Comparison of ENCODE assay signal across 8 cellular contexts in the genomic region with DNA sequence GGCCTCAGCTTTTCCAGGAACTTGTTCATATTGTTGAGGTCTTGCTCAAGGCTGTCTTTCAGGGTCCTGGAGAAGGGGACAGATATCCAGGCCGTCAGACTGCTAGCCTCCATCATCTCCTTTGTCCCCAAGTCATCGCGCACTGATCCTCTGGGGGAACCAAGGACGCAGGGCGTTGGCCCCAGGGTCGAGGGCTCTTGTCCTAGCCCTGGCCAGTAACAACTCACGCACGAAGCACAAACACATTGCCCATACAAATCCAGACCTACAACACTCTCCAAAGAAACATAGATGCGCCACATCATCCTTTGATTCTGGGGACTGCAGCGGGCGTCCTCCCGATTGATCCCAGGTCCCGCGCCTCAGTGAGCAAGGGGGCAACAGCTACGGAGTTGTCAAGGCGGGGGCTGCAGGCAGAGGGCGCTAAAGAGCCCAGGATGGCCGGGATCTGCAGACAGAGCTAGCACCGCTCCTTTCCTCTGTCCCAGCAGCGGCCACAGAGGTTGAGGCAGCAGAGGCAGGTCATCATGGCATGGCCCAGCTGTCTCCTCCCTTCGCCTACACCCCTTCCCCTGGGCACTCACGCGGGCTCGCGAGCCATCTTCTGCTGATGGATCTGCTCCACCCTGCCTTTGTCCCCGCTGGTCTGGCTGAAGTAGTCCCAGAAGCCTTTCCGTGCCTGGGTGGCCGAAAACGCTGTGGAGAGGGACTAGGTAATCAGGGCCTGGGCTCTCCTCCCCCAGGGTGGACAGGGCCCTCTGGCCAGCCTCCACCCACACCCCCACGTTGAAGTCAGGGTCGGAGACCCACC. TPM values are rescaled to one million over a fixed set of nuclear protein-coding genes. Genes with fewer than 3 reads are reported as not detected.
DNase-seq lines count a peak whose midpoint lies in the region; ATAC-seq, FAIRE-seq and TF ChIP-seq lines count a peak whose summit lies in the region.

No MANE protein-coding gene starts in this region.

- H2AFZ ChIP-seq in endothelial cell of umbilical vein (ENCODE audit: low read depth, low read length) = peak overlapping the region; percentile 1

- H3K27ac ChIP-seq in endothelial cell of umbilical vein (ENCODE audit: insufficient read depth, low read depth, low read length) = no peak overlapping the region

- peak; percentile 90 for FAIRE-seq in endothelial cell of umbilical vein (lab: Jason Lieb, UNC)

- TF ChIP-seq POLR2A in endothelial cell of umbilical vein (IDR thresholded peaks at IDR 0.05; ENCODE audit: low read depth, low read length) = no peak

- peaks cover 15% of the 10 kb centered on the region for H3K79me2 ChIP-seq in endothelial cell of umbilical vein (ENCODE audit: control insufficient read depth, insufficient read depth, low read length)

- peaks cover 8% of the 10 kb centered on the region for H3K4me1 ChIP-seq in NT2/D1 (ENCODE audit: insufficient read depth, insufficient read length)
- H3K4me1 ChIP-seq in endothelial cell of umbilical vein (ENCODE audit: control insufficient read depth, extremely low read depth, insufficient read depth, low read length) = peaks cover 13% of the 10 kb centered on the region
- H3K4me1 ChIP-seq in mucosa of descending colon (ENCODE audit: low read depth) = peaks cover 11% of the 10 kb centered on the region

- POLR2A ChIA-PET in endothelial cell of umbilical vein (lab: Charles Lee) = no interaction called here

- H3K36me3 ChIP-seq in NT2/D1 (ENCODE audit: insufficient read depth, insufficient read length, low read length) = peaks cover 9% of the 10 kb centered on the region
- no peaks in the 10 kb centered on the region for H3K36me3 ChIP-seq in endothelial cell of umbilical vein (ENCODE audit: control insufficient read depth in 2 of 2, extremely low read depth in 1 of 2, insufficient read depth in 2 of 2, low read length in 2 of 2)
- H3K36me3 ChIP-seq in mucosa of descending colon (ENCODE audit: low read depth) = no peaks in the 10 kb centered on the region

- H3K4me3 ChIP-seq in NT2/D1 (ENCODE audit: insufficient read length, low read depth) = no peak overlapping the region
- H3K4me3 ChIP-seq in endothelial cell of umbilical vein (replicated peaks in 1 of 3; ENCODE audit: insufficient read depth in 1 of 3, low read depth in 1 of 3, low read length in 3 of 3) = no peak overlapping the region
- no peak overlapping the region for H3K4me3 ChIP-seq in mucosa of descending colon

- no TSS peak for BruUV-seq in endothelial cell of umbilical vein (replicated peaks; lab: Mats Ljungman, UMichigan)

- no peak overlapping the region for H3K4me2 ChIP-seq in endothelial cell of umbilical vein (ENCODE audit: insufficient read depth, low read length)

- peak overlapping the region; percentile 47 for H3K9ac ChIP-seq in NT2/D1 (ENCODE audit: insufficient read length, low read depth)
- no peak overlapping the region for H3K9ac ChIP-seq in endothelial cell of umbilical vein (replicated peaks; ENCODE audit: extremely low read depth, insufficient read depth, low read length)

- peaks cover 25% of the 10 kb centered on the region for H3K27me3 ChIP-seq in NT2/D1 (ENCODE audit: insufficient read depth, insufficient read length)
- no peaks in the 10 kb centered on the region for H3K27me3 ChIP-seq in endothelial cell of umbilical vein (ENCODE audit: control insufficient read depth in 2 of 2, insufficient read depth in 2 of 2, low read length in 2 of 2)

- ATAC-seq in HG03175 (IDR thresholded peaks at IDR 0.05; ENCODE audit: unreplicated experiment) (peak; percentile 38), mucosa of descending colon (peak; percentile 71)

- TF ChIP-seq CTCF in endothelial cell of umbilical vein (IDR thresholded peaks at IDR 0.05; ENCODE audit: extremely low read depth in 1 of 2, insufficient read depth in 1 of 2, low read depth in 1 of 2, low read length in 2 of 2) (peak; percentile 93 to 94), mucosa of descending colon (IDR thresholded peaks at IDR 0.05) (peak; percentile 89)

- DNase-seq in CD1c-positive myeloid dendritic cell (ENCODE audit: extremely low spot score) (peak; percentile 80), NT2/D1 (ENCODE audit: low read depth, low spot score) (peak; percentile 72), endothelial cell of umbilical vein (ENCODE audit: low read depth, low spot score) (peak; percentile 65), mucosa of descending colon (peak; percentile 81 to 87 (median 85)), A172 (ENCODE audit: low spot score) (no peak)
- peak; percentile 93 for DNase-seq in activated CD8-positive, alpha-beta memory T cell treated with anti-CD3 and anti-CD28 coated beads, Interleukin-2, amount 50 U/mL, for 48 hours
- DNase-seq in stimulated activated CD8-positive, alpha-beta memory T cell treated with anti-CD3 and anti-CD28 coated beads, Interleukin-2, amount 100 ng/mL, for 48 hours (ENCODE audit: low read depth in 2 of 2) = peak; percentile 64 to 78

- no peaks in the 10 kb centered on the region for H3K9me1 ChIP-seq in endothelial cell of umbilical vein (replicated peaks; ENCODE audit: control insufficient read depth, extremely low read depth, insufficient read depth, low read length)

- dilution Hi-C loops in endothelial cell of umbilical vein (cut with MboI; ENCODE audit: extremely low pct_ligation_motif_present, low sequenced_read_pairs) = no loop called here

- intact Hi-C loops in endothelial cell of umbilical vein (cut with micrococcal nuclease) (loop anchor here (1.0 to 5.0 kb wide), 6 partner anchors 45 to 435 kb away; partner anchors contain the start of gene SIK3), mucosa of descending colon (cut with DNase I, micrococcal nuclease) (loop anchor here in 1 of 2 donors (10.0 kb wide), 1 partner anchor 314 kb away; no protein-coding TSS in a partner anchor)

- H3K9me3 ChIP-seq in NT2/D1 (ENCODE audit: insufficient read depth, low read length) (no peaks in the 10 kb centered on the region), endothelial cell of umbilical vein (replicated peaks; ENCODE audit: control insufficient read depth, insufficient read depth, low read length) (no peaks in the 10 kb centered on the region), mucosa of descending colon (no peaks in the 10 kb centered on the region)

- CTCF ChIA-PET in endothelial cell of umbilical vein (lab: Charles Lee) = interaction anchor here (0.6 to 6.2 kb wide), 63 partner anchors 8 to 588 kb away, joined by 3 to 272 read pairs (median 4); partner anchors contain the start of genes APOA1, APOA4, APOC3 and PAFAH1B2

- H4K20me1 ChIP-seq in endothelial cell of umbilical vein (replicated peaks; ENCODE audit: control insufficient read depth, extremely low read depth, insufficient read depth, low read length) = no peaks in the 10 kb centered on the region

RNA-seq across cellular contexts. Expression of gene APOA5, which starts 0.5 kb away (rescaled TPM):
- total RNA-seq in endothelial cell of umbilical vein (not detected in 2 replicates), mucosa of descending colon (not detected)
- polyA plus RNA-seq in endothelial cell of umbilical vein = not detected in 2 replicates
- not detected in 2 replicates for polyA plus RNA-seq in endothelial cell of umbilical vein (2011; cell fraction: cytosol; rRNA removed)
- polyA plus RNA-seq in endothelial cell of umbilical vein (2011; cell fraction: nucleus; rRNA removed) = not detected in 2 replicates
- not detected in 2 replicates for polyA plus RNA-seq in endothelial cell of umbilical vein (2012)
- not detected in 2 replicates for polyA minus RNA-seq in endothelial cell of umbilical vein
- polyA minus RNA-seq in endothelial cell of umbilical vein (2011; cell fraction: cytosol; rRNA and poly(A)+ RNA removed) = not detected
- polyA minus RNA-seq in endothelial cell of umbilical vein (2011; cell fraction: nucleus; rRNA and poly(A)+ RNA removed) = not detected in 2 replicates
- total RNA-seq in A172 (2014; rRNA removed; shearing (Covaris generic)) = not detected in 2 replicates

RNA-seq across cellular contexts. Expression of gene ZPR1, which starts 3.4 kb away (rescaled TPM):
- total RNA-seq in endothelial cell of umbilical vein (48.6 and 54.5 TPM in 2 replicates), mucosa of descending colon (10 to 100 TPM; 28.5 to 34.6 (median 33.4) TPM)
- polyA plus RNA-seq in endothelial cell of umbilical vein = 21.0 and 22.6 TPM in 2 replicates
- 29.9 and 34.0 TPM in 2 replicates for polyA plus RNA-seq in endothelial cell of umbilical vein (2011; cell fraction: cytosol; rRNA removed)
- 44.3 and 50.8 TPM in 2 replicates for polyA plus RNA-seq in endothelial cell of umbilical vein (2011; cell fraction: nucleus; rRNA removed)
- 37.9 and 40.2 TPM in 2 replicates for polyA plus RNA-seq in endothelial cell of umbilical vein (2012)
- 34.4 and 36.6 TPM in 2 replicates for polyA minus RNA-seq in endothelial cell of umbilical vein
- polyA minus RNA-seq in endothelial cell of umbilical vein (2011; cell fraction: cytosol; rRNA and poly(A)+ RNA removed) = 22.2 TPM
- 29.3 and 31.5 TPM in 2 replicates for polyA minus RNA-seq in endothelial cell of umbilical vein (2011; cell fraction: nucleus; rRNA and poly(A)+ RNA removed)
- 36.6 and 44.7 TPM in 2 replicates for total RNA-seq in A172 (2014; rRNA removed; shearing (Covaris generic))

RNA-seq across cellular contexts. Expression of gene BUD13, which starts 18.4 kb away (rescaled TPM):
- 21.8 and 22.2 TPM in 2 replicates for total RNA-seq in endothelial cell of umbilical vein
- polyA plus RNA-seq in endothelial cell of umbilical vein = 17.6 and 18.8 TPM in 2 replicates
- polyA plus RNA-seq in endothelial cell of umbilical vein (2011; cell fraction: cytosol; rRNA removed) = 18.5 and 21.5 TPM in 2 replicates
- 30.4 and 34.3 TPM in 2 replicates for polyA plus RNA-seq in endothelial cell of umbilical vein (2011; cell fraction: nucleus; rRNA removed)
- 13.8 and 16.7 TPM in 2 replicates for polyA plus RNA-seq in endothelial cell of umbilical vein (2012)
- polyA minus RNA-seq in endothelial cell of umbilical vein = 15.1 and 19.9 TPM in 2 replicates
- polyA minus RNA-seq in endothelial cell of umbilical vein (2011; cell fraction: cytosol; rRNA and poly(A)+ RNA removed) = 9.8 TPM
- polyA minus RNA-seq in endothelial cell of umbilical vein (2011; cell fraction: nucleus; rRNA and poly(A)+ RNA removed) = 13.2 and 19.5 TPM in 2 replicates
- total RNA-seq in mucosa of descending colon = 10 to 100 TPM; 15.6 to 18.9 (median 15.6) TPM
- 13.8 and 17.1 TPM in 2 replicates for total RNA-seq in A172 (2014; rRNA removed; shearing (Covaris generic))

RNA-seq across cellular contexts. Expression of gene APOA4, which starts 31.9 kb away (rescaled TPM):
- total RNA-seq in endothelial cell of umbilical vein = not detected in 2 replicates
- polyA plus RNA-seq in endothelial cell of umbilical vein = not detected in 2 replicates
- not detected in 2 replicates for polyA plus RNA-seq in endothelial cell of umbilical vein (2011; cell fraction: cytosol; rRNA removed)
- not detected in 2 replicates for polyA plus RNA-seq in endothelial cell of umbilical vein (2011; cell fraction: nucleus; rRNA removed)
- not detected in 2 replicates for polyA plus RNA-seq in endothelial cell of umbilical vein (2012)
- not detected in 2 replicates for polyA minus RNA-seq in endothelial cell of umbilical vein
- not detected for polyA minus RNA-seq in endothelial cell of umbilical vein (2011; cell fraction: cytosol; rRNA and poly(A)+ RNA removed)
- polyA minus RNA-seq in endothelial cell of umbilical vein (2011; cell fraction: nucleus; rRNA and poly(A)+ RNA removed) = not detected in 2 replicates
- not detected for total RNA-seq in mucosa of descending colon
- total RNA-seq in A172 (2014; rRNA removed; shearing (Covaris generic)) = not detected in 2 replicates

RNA-seq across cellular contexts. Expression of gene APOC3, which starts 38.5 kb away (rescaled TPM):
- total RNA-seq in endothelial cell of umbilical vein (not detected in 2 replicates), mucosa of descending colon (under 1 TPM in 1 of 3 donors, not detected in 2; 0.60 TPM)
- polyA plus RNA-seq in endothelial cell of umbilical vein = not detected in 2 replicates
- polyA plus RNA-seq in endothelial cell of umbilical vein (2011; cell fraction: cytosol; rRNA removed) = not detected in 2 replicates
- not detected in 2 replicates for polyA plus RNA-seq in endothelial cell of umbilical vein (2011; cell fraction: nucleus; rRNA removed)
- polyA plus RNA-seq in endothelial cell of umbilical vein (2012) = not detected in 2 replicates
- not detected in 2 replicates for polyA minus RNA-seq in endothelial cell of umbilical vein
- not detected for polyA minus RNA-seq in endothelial cell of umbilical vein (2011; cell fraction: cytosol; rRNA and poly(A)+ RNA removed)
- polyA minus RNA-seq in endothelial cell of umbilical vein (2011; cell fraction: nucleus; rRNA and poly(A)+ RNA removed) = not detected in 2 replicates
- not detected in 2 replicates for total RNA-seq in A172 (2014; rRNA removed; shearing (Covaris generic))
